ENCODE assay signal across 8 cellular contexts in genomic region chr6:50902260-50902659, GRCh38.
"Had no signal": no experiment of that assay in that cellular context is flagged by ENCODE, and none has a peak within 500 bp of the region (broad histone marks: within the 10 kb centered on the region; RNA-seq: fewer than 3 reads in every experiment).

No MANE protein-coding gene starts in this region.

- H2AFZ ChIP-seq: GM23248 had no signal

- H3K36me3 ChIP-seq: HAP-1 had no signal

- H3K27ac Mint-ChIP-seq: HFFc6 had no signal

- H3K4me1 ChIP-seq: HAP-1 had no signal

- DNase-seq: GM23248, GOT3, H7, HFFc6, IMR-90, KBM-7 had no signal

- H3K4me3 ChIP-seq: GM23248, HAP-1 had no signal

- H3K4me3 Mint-ChIP-seq: HFFc6 had no signal

- H3K27ac ChIP-seq: GM23248, HL-60 had no signal

- H3K9me3 ChIP-seq: HAP-1 had no signal

- H3K9ac ChIP-seq: GM23248 had no signal
